Comparison of ENCODE assay signal across 11 cellular contexts in the genomic region with DNA sequence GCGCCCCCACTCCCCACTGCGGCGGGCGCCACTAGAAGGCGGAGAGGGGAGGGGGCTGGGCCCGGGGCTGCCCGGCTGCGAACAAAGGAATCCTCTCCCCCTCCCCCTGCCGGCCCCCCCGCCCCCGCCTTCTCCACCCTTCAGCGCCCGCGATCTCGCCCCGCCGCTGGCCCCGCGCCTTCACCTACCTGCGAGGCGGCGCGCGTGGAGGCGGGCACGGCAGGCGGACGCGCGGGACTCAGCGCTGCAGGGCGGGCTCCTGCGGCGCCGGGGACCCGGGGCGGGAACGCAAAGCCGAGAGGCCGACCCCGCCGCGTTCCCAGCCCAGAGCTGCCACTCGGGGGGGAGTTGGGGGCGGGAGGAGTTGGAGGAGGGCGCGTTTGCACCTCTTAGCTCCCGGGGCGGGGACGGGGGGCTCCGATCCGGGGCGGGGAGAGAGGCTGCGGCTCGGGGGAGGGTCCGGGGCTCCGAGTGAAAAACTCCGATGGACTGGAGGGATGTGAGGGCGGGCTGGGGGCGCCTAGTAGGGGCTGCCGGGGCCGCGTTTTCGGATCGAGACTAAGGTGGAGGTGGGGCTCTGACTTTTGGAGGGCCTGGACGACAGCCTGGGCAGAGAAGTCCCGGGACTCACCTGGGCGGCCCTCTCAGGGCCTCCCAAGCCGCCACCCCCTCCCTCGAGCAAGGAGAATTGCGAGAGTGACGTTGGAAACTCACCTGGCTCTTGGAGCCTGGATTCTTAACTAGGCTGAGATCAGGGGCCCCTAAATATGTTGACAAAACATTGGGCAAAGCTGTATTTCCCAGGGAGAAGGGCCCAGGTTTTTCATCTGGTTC. TPM values are rescaled to one million over a fixed set of nuclear protein-coding genes. Genes with fewer than 3 reads are reported as not detected.
A peak's percentile ranks its signal among the peaks of the same experiment; 100 is the strongest.
DNase-seq lines count a peak whose midpoint lies in the region; ATAC-seq and TF ChIP-seq lines count a peak whose summit lies in the region.
"Had no signal": no experiment of that assay in that cellular context is flagged by ENCODE, and none has a peak within 500 bp of the region (broad histone marks: within the 10 kb centered on the region; RNA-seq: fewer than 3 reads in every experiment).

FBN3 (minus strand) TSS at position 332 of the 834 bp plus-strand sequence. CDS start 2,112 bp downstream, outside the sequence.

- peaks cover 3 to 16% (median 9%) of the 10 kb centered on the region in 4 donors for H3K4me1 Mint-ChIP-seq in CD4-positive, alpha-beta memory T cell
- H3K4me1 Mint-ChIP-seq in nephron: peaks cover 29% of the 10 kb centered on the region
- peaks cover 3% of the 10 kb centered on the region for H3K4me1 Mint-ChIP-seq in activated CD8-positive, alpha-beta memory T cell treated with anti-CD3 and anti-CD28 coated beads, Interleukin-2, amount 10 ng/mL, durations not matched to agents 7 days and 5 days

- TF ChIP-seq CTCF in nephron (IDR thresholded peaks at IDR 0.05; ENCODE audit: unreplicated experiment in 3 of 3): no peak

- CTCF ChIA-PET in CD4-positive, alpha-beta memory T cell (lab: Charles Lee; ENCODE audit: partially characterized antibody): no interaction called here
- CTCF ChIA-PET in activated CD8-positive, alpha-beta memory T cell treated with anti-CD3 and anti-CD28 coated beads, Interleukin-2, amount 10 ng/mL, durations not matched to agents 7 days and 5 days (lab: Charles Lee): interaction anchor here (0.7 kb wide), 1 partner anchor 9 kb away, joined by 3 read pairs; no protein-coding TSS in a partner anchor

- H3K4me3 Mint-ChIP-seq in CD4-positive, alpha-beta memory T cell: peak within 1 kb of the TSS in 6 of 8 donors; percentile 17 to 76 (median 56)
- peak within 1 kb of the TSS; percentile 87 to 93 (median 90) for H3K4me3 Mint-ChIP-seq in nephron
- no peak within 1 kb of the TSS for H3K4me3 Mint-ChIP-seq in activated CD8-positive, alpha-beta memory T cell treated with anti-CD3 and anti-CD28 coated beads, Interleukin-2, amount 10 ng/mL, durations not matched to agents 7 days and 5 days

- POLR2A ChIA-PET in CD4-positive, alpha-beta memory T cell (lab: Charles Lee; ENCODE audit: partially characterized antibody): no interaction called here

- no peaks in the 10 kb centered on the region for H3K9me3 ChIP-seq in CD4-positive, alpha-beta memory T cell (ENCODE audit: control insufficient read depth in 1 of 2, low read length in 2 of 2)

- ATAC-seq in activated CD8-positive, alpha-beta memory T cell treated with anti-CD3 and anti-CD28 coated beads, Interleukin-2, amount 10 ng/mL, durations not matched to agents 7 days and 5 days: no peak

- peaks cover 31 to 46% of the 10 kb centered on the region in 2 donors for H3K27me3 Mint-ChIP-seq in CD4-positive, alpha-beta memory T cell
- peaks cover 11% of the 10 kb centered on the region for H3K27me3 Mint-ChIP-seq in nephron (ENCODE audit: low read depth)
- peaks cover 54% of the 10 kb centered on the region for H3K27me3 Mint-ChIP-seq in activated CD8-positive, alpha-beta memory T cell treated with anti-CD3 and anti-CD28 coated beads, Interleukin-2, amount 10 ng/mL, durations not matched to agents 7 days and 5 days

- H3K27me3 ChIP-seq in CD4-positive, alpha-beta memory T cell (ENCODE audit: insufficient read depth, low read length): peaks cover 8% of the 10 kb centered on the region
- H3K27me3 ChIP-seq in H7 (ENCODE audit: control insufficient read depth, insufficient read depth, low read length): no peaks in the 10 kb centered on the region

- peaks cover 9% of the 10 kb centered on the region for H3K4me1 ChIP-seq in CD4-positive, alpha-beta memory T cell (ENCODE audit: insufficient read depth, low read length)

- no peaks in the 10 kb centered on the region for H3K9me3 Mint-ChIP-seq in CD4-positive, alpha-beta memory T cell
- no peaks in the 10 kb centered on the region for H3K9me3 Mint-ChIP-seq in nephron
- H3K9me3 Mint-ChIP-seq in activated CD8-positive, alpha-beta memory T cell treated with anti-CD3 and anti-CD28 coated beads, Interleukin-2, amount 10 ng/mL, durations not matched to agents 7 days and 5 days (ENCODE audit: low read depth): no peaks in the 10 kb centered on the region

- intact Hi-C loops in CD4-positive, alpha-beta memory T cell (cut with micrococcal nuclease): loop anchor here (10.0 kb wide), 2 partner anchors 175 to 205 kb away; partner anchors contain the start of genes NDUFA7, RPS28 and TIMM44

- H3K27ac ChIP-seq in CD4-positive, alpha-beta memory T cell (ENCODE audit: low read depth, low read length): no peak within 1 kb of the TSS
- H3K27ac ChIP-seq: HL-60 had no signal

- H3K4me3 ChIP-seq in CD4-positive, alpha-beta memory T cell (ENCODE audit: low read length in 2 of 2): no peak within 1 kb of the TSS
- H3K4me3 ChIP-seq in H7 (ENCODE audit: insufficient read depth, low read depth, low read length): peak within 1 kb of the TSS; percentile 77

- DNase-seq in CD4-positive, alpha-beta memory T cell: no peak
- peak; percentile 96 for DNase-seq in H7
- DNase-seq in cerebellum (ENCODE audit: low spot score): no peak
- DNase-seq in NOMO-1 treated with DMSO at 0.1 percent for 48 hours (lab: John Stamatoyannopoulos, UW; ENCODE audit: unreplicated experiment): no peak
- no peak for DNase-seq in central memory CD4-positive, alpha-beta T cell
- DNase-seq in activated CD8-positive, alpha-beta memory T cell treated with anti-CD3 and anti-CD28 coated beads, Interleukin-2, amount 10 ng/mL, durations not matched to agents 7 days and 5 days: no peak
- no peak for DNase-seq in SIG-M5 treated with dmso at 0.1 percent for 504 hours (lab: John Stamatoyannopoulos, UW; ENCODE audit: unreplicated experiment)
- DNase-seq: activated CD8-positive, alpha-beta memory T cell treated with anti-CD3 and anti-CD28 coated beads, Interleukin-2, amount 50 U/mL, for 48 hours; GF-D8 had no signal

- H3K36me3 Mint-ChIP-seq in CD4-positive, alpha-beta memory T cell: no peaks in the 10 kb centered on the region
- H3K36me3 Mint-ChIP-seq in nephron (ENCODE audit: low read depth): no peaks in the 10 kb centered on the region
- H3K36me3 Mint-ChIP-seq in activated CD8-positive, alpha-beta memory T cell treated with anti-CD3 and anti-CD28 coated beads, Interleukin-2, amount 10 ng/mL, durations not matched to agents 7 days and 5 days: no peaks in the 10 kb centered on the region

- H3K27ac Mint-ChIP-seq in CD4-positive, alpha-beta memory T cell: no peak within 1 kb of the TSS
- H3K27ac Mint-ChIP-seq in nephron: peak within 1 kb of the TSS; percentile 93 to 97 (median 95)
- H3K27ac Mint-ChIP-seq in activated CD8-positive, alpha-beta memory T cell treated with anti-CD3 and anti-CD28 coated beads, Interleukin-2, amount 10 ng/mL, durations not matched to agents 7 days and 5 days: no peak within 1 kb of the TSS

- no peaks in the 10 kb centered on the region for H3K36me3 ChIP-seq in CD4-positive, alpha-beta memory T cell (ENCODE audit: insufficient read depth, low read length)
- H3K36me3 ChIP-seq in H7 (replicated peaks; ENCODE audit: control insufficient read depth, insufficient read depth, low read length): peaks cover 4% of the 10 kb centered on the region

RNA-seq across cellular contexts. Expression of gene FBN3, which starts in this region (rescaled TPM):
- not detected for total RNA-seq in CD4-positive, alpha-beta memory T cell
- polyA plus RNA-seq in CD4-positive, alpha-beta memory T cell: not detected
- total RNA-seq in H7 (2014; rRNA removed; shearing (Covaris generic)): 13.7 and 15.9 TPM in 2 replicates
- 22.3 TPM for total RNA-seq in cerebellum
- under 1 TPM in 1 of 2 experiments, not detected in 1; 0.06 TPM for total RNA-seq in activated CD8-positive, alpha-beta memory T cell treated with anti-CD3 and anti-CD28 coated beads, Interleukin-2, amount 10 ng/mL, durations not matched to agents 7 days and 5 days

Comparison
In these comparisons a context has a peak if more than half of its experiments do, and no peak if none do; other contexts are left out.
1. RNA of gene FBN3 (total RNA-seq): 22.3 TPM in cerebellum (single experiment) and 13.7 to 15.9 TPM in H7; not detected in CD4-positive, alpha-beta memory T cell and 0.06 TPM in activated CD8-positive, alpha-beta memory T cell treated with anti-CD3 and anti-CD28 coated beads, Interleukin-2, amount 10 ng/mL, durations not matched to agents 7 days and 5 days; every median in the first group is over 10 times any median in the second.
2. H3K27ac Mint-ChIP-seq: peak in nephron (3 of 3); none in CD4-positive, alpha-beta memory T cell (0 of 7) and activated CD8-positive, alpha-beta memory T cell treated with anti-CD3 and anti-CD28 coated beads, Interleukin-2, amount 10 ng/mL, durations not matched to agents 7 days and 5 days (single experiment).